8 cellular contexts compared by ENCODE assay signal in genomic region chr9:126611592-126612328, GRCh38. TPM values are rescaled to one million over a fixed set of nuclear protein-coding genes. Genes with fewer than 3 reads are reported as not detected.
DNase-seq lines count a peak whose midpoint lies in the region; ATAC-seq, FAIRE-seq and TF ChIP-seq lines count a peak whose summit lies in the region.

No MANE protein-coding gene starts in this region.

- FAIRE-seq in D721Med (lab: Jason Lieb, UNC) (no peak), frontal cortex (lab: Jason Lieb, UNC) (no peak)

- no peak for TF ChIP-seq EP300 in ovary (IDR thresholded peaks at IDR 0.05)

- H3K36me3 ChIP-seq in RWPE2 (ENCODE audit: low read depth) (no peaks in the 10 kb centered on the region), ovary (no peaks in the 10 kb centered on the region), thoracic aorta (no peaks in the 10 kb centered on the region)

- H3K27me3 ChIP-seq in RWPE2 (ENCODE audit: insufficient read depth, poor library complexity, severe bottlenecking) (peaks cover 78% of the 10 kb centered on the region), ovary (no peaks in the 10 kb centered on the region), thoracic aorta (replicated peaks; ENCODE audit: insufficient read depth) (peaks cover 10% of the 10 kb centered on the region)

- TF ChIP-seq POLR2A in ovary (IDR thresholded peaks at IDR 0.05): no peak

- no peak overlapping the region for H3K4me3 ChIP-seq in RWPE2 (ENCODE audit: severe bottlenecking)
- H3K4me3 ChIP-seq in ovary: no peak overlapping the region
- peak overlapping the region; percentile 67 for H3K4me3 ChIP-seq in thoracic aorta

- 2 to 3% (median 2%) methylated on average over 37 to 43 of the region's 43 CpGs for WGBS in ovary, 3 donors

- intact Hi-C loops in ovary (cut with DNase I): loop anchor here in 3 of 4 donors (5.0 to 10.0 kb wide), 2 partner anchors 171 to 173 kb away; no protein-coding TSS in a partner anchor

- H3K4me1 ChIP-seq in RWPE2 (ENCODE audit: insufficient read depth, poor library complexity, severe bottlenecking) (no peaks in the 10 kb centered on the region), ovary (ENCODE audit: insufficient read depth) (peaks cover 10% of the 10 kb centered on the region), thoracic aorta (ENCODE audit: control insufficient read depth in 1 of 2, low read depth in 2 of 2) (peaks cover 14 to 49% of the 10 kb centered on the region in 2 donors)

- H3K9me3 ChIP-seq in RWPE2 (ENCODE audit: severe bottlenecking) (no peaks in the 10 kb centered on the region), ovary (no peaks in the 10 kb centered on the region), thoracic aorta (no peaks in the 10 kb centered on the region)

- no peak overlapping the region for H3K27ac ChIP-seq in RWPE2 (ENCODE audit: poor library complexity, severe bottlenecking)
- no peak overlapping the region for H3K27ac ChIP-seq in ovary
- no peak overlapping the region for H3K27ac ChIP-seq in thoracic aorta

- ATAC-seq in RWPE2 (ENCODE audit: low read depth): peak; percentile 76
- no peak for ATAC-seq in thoracic aorta (ENCODE audit: insufficient number of reproducible peaks, low FRiP score, low read depth)
- ATAC-seq in GM21717 (IDR thresholded peaks at IDR 0.05; ENCODE audit: unreplicated experiment): no peak

- DNase-seq in D721Med (ENCODE audit: insufficient read length, low spot score) (peak; percentile 83), HuH-7 (ENCODE audit: low spot score) (peak; percentile 94), RWPE2 (ENCODE audit: low spot score) (peak; percentile 76), activated gamma-delta T cell treated with Interleukin-2 at 50 U/mL for 16 hours (peak; percentile 58), frontal cortex (ENCODE audit: low spot score in 2 of 2) (peak; percentile 84 to 89), ovary (peak; percentile 50 to 79 (median 57)), thoracic aorta (ENCODE audit: low spot score) (no peak)

- TF ChIP-seq CTCF in D721Med (IDR thresholded peaks at IDR 0.05; ENCODE audit: insufficient read depth, missing control alignments) (peak; percentile 68), RWPE2 (IDR thresholded peaks at IDR 0.05; ENCODE audit: poor library complexity, severe bottlenecking) (peak; percentile 82), ovary (IDR thresholded peaks at IDR 0.05) (peak in 2 of 3 donors; percentile 42 to 45), thoracic aorta (IDR thresholded peaks at IDR 0.05) (peak; percentile 72)

RNA-seq across cellular contexts. Expression of gene LMX1B, which starts 2.0 kb away (rescaled TPM):
- under 0.01 TPM for total RNA-seq in frontal cortex
- total RNA-seq in ovary: under 1 TPM in 1 of 7 donors, not detected in 6; 0.20 TPM
- under 1 TPM in 1 of 2 donors, not detected in 1; 0.08 TPM for polyA plus RNA-seq in ovary
- total RNA-seq in thoracic aorta: not detected
